In the genomic region with DNA sequence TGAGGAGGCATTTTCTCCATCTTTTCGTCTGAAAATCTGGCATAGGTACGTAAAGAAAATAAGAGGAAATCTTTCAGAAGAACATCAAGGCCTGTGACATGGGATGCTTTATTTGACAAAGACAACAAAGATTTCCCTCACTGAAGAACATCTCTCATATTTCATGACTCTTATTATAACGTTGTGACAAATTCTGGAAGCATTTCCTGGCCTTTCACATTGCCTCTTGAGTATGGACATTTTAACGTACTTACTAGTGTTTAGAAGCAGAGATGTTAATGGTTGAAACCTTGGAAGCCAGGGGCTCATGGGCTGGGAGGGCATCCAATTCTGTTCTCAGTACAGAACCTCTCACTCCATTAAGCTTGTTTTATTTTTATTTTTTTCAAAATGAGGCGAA, we compare ENCODE assay signal across 19 cellular contexts.
DNase-seq lines count a peak whose midpoint lies in the region; ATAC-seq and TF ChIP-seq lines count a peak whose summit lies in the region.
"Had no signal": no experiment of that assay in that cellular context is flagged by ENCODE, and none has a peak within 500 bp of the region (broad histone marks: within the 10 kb centered on the region; RNA-seq: fewer than 3 reads in every experiment).

No MANE protein-coding gene starts in this region.

- ATAC-seq in IMR-90 (ENCODE audit: low read depth) (no peak), GM21381 (IDR thresholded peaks at IDR 0.05; ENCODE audit: unreplicated experiment) (no peak), GM21786 (IDR thresholded peaks at IDR 0.05; ENCODE audit: unreplicated experiment) (no peak)
- ATAC-seq: A549, GM23338 had no signal

- no TSS peak for BruUV-seq in IMR-90 (replicated peaks; lab: Mats Ljungman, UMichigan)

- no peaks in the 10 kb centered on the region for H3K9me1 ChIP-seq in IMR-90 (ENCODE audit: insufficient read depth, low read length)

- no CpG with 5 or more reads among the region's 5 CpGs for WGBS in IMR-90 (ENCODE audit: extremely low coverage in 2 of 2, insufficient read length in 1 of 2), 2 experiments
- whole genome bisulfite sequencing in lower leg skin, 2 donors = 79 to 85% methylated on average over 5 of the region's 5 CpGs

- no peak overlapping the region for H2AFZ ChIP-seq in IMR-90 (replicated peaks; ENCODE audit: low read length, poor library complexity)
- H2AFZ ChIP-seq: GM23338 had no signal

- H2BK5ac ChIP-seq in IMR-90 (ENCODE audit: low read depth, low read length, poor library complexity, severe bottlenecking) = no peak overlapping the region

- no peak overlapping the region for H3K9ac ChIP-seq in IMR-90 (ENCODE audit: low read depth, low read length)
- H3K9ac ChIP-seq in adipocyte (ENCODE audit: low read length) = no peak overlapping the region
- H3K9ac ChIP-seq: BLaER1 treated with 17β-estradiol and CSF1 and Interleukin-3, amounts not matched to agents 10 nM and 100 nM had no signal

- peaks cover 4% of the 10 kb centered on the region for H3K4me1 ChIP-seq in IMR-90 (ENCODE audit: control insufficient read depth, insufficient read depth, low read length)
- peaks cover 8% of the 10 kb centered on the region for H3K4me1 ChIP-seq in adipocyte (ENCODE audit: control insufficient read depth, insufficient read depth, low read length)
- H3K4me1 ChIP-seq: A549 had no signal

- DNase-seq in EL (peak; percentile 22), IMR-90 (peak; percentile 54), adipocyte (ENCODE audit: low read depth) (peak; percentile 27), iris pigment epithelial cell (ENCODE audit: low read depth) (peak; percentile 60), lower leg skin (ENCODE audit: low spot score in 2 of 2) (no peak), dorsolateral prefrontal cortex (no peak)
- DNase-seq: CD8-positive, alpha-beta memory T cell; KG1; NCI-H1436 treated with DMSO at 0.1 percent for 48 hours; NCI-H2029; NCI-H446 treated with DMSO at 0.1 percent for 48 hours; NK-92 treated with Interleukin-12 subunit alpha and Interleukin-12 subunit beta, amount 100 ng/mL, for 24 hours; RPMI8226; SIG-M5 had no signal

- H3K27ac ChIP-seq in IMR-90 (ENCODE audit: insufficient read depth, low read length) (no peak overlapping the region), dorsolateral prefrontal cortex (no peak overlapping the region)
- H3K27ac ChIP-seq: A549; BLaER1 treated with 17β-estradiol and CSF1 and Interleukin-3, amounts not matched to agents 10 nM and 100 nM had no signal

- no peak overlapping the region for H2BK15ac ChIP-seq in IMR-90 (ENCODE audit: low read depth, low read length)

- H3K27me3 ChIP-seq in IMR-90 (ENCODE audit: control insufficient read depth, insufficient read depth, low read length) (no peaks in the 10 kb centered on the region), adipocyte (replicated peaks; ENCODE audit: control insufficient read depth, insufficient read depth, low read length) (no peaks in the 10 kb centered on the region), dorsolateral prefrontal cortex (no peaks in the 10 kb centered on the region)
- H3K27me3 ChIP-seq: BLaER1 treated with 17β-estradiol and CSF1 and Interleukin-3, amounts not matched to agents 10 nM and 100 nM had no signal

- 0 out of 4 replicates have a peak, but pooled peaks cover 0 to 2% of the 10 kb centered on the region in 2 experiments for H3K79me1 ChIP-seq in IMR-90 (ENCODE audit: low read depth in 1 of 2, low read length in 2 of 2)

- POLR2A ChIA-PET in IMR-90 (lab: Charles Lee; ENCODE audit: unreplicated experiment) = no interaction called here

- TF ChIP-seq CTCF in IMR-90 (conservative IDR thresholded peaks at IDR 0.05; ENCODE audit: low read depth, low read length) (no peak), lower leg skin (IDR thresholded peaks at IDR 0.05) (no peak), dorsolateral prefrontal cortex (IDR thresholded peaks at IDR 0.05 in 54 of 56, conservative IDR thresholded peaks at IDR 0.05 in 2 of 56; ENCODE audit: low read depth in 1 of 56, partially characterized antibody in 56 of 56) (no peak)

- no peak overlapping the region for H2AK5ac ChIP-seq in IMR-90 (ENCODE audit: low read depth, low read length)

- H3K4me2 ChIP-seq in IMR-90 (ENCODE audit: low read depth, low read length) = no peak overlapping the region
- H3K4me2 ChIP-seq: A549, GM23338 had no signal

- no peak overlapping the region for H3K23ac ChIP-seq in IMR-90 (ENCODE audit: low read depth, low read length)

- no peak overlapping the region for H2BK20ac ChIP-seq in IMR-90 (ENCODE audit: low read depth, low read length)

- no peak overlapping the region for H2BK120ac ChIP-seq in IMR-90 (ENCODE audit: low read depth, low read length)

- no peak overlapping the region for H4K91ac ChIP-seq in IMR-90 (ENCODE audit: insufficient read depth, low read depth, low read length)

- CTCF ChIA-PET in IMR-90 (lab: Yijun Ruan, JAX) = no interaction called here

- intact Hi-C loops in IMR-90 (cut with micrococcal nuclease) = no loop called here
- intact Hi-C loops in lower leg skin (cut with DNase I; ENCODE audit: low total_unique reads) = no loop called here
- intact Hi-C loops in dorsolateral prefrontal cortex (cut with DNase I) = no loop called here

- H3K4me3 ChIP-seq in IMR-90 (ENCODE audit: insufficient read depth, low read depth, low read length) (no peak overlapping the region), adipocyte (ENCODE audit: low read length) (no peak overlapping the region), lower leg skin (ENCODE audit: low read depth, poor library complexity, severe bottlenecking) (no peak overlapping the region), dorsolateral prefrontal cortex (no peak overlapping the region)
- H3K4me3 ChIP-seq: A549; BLaER1 treated with 17β-estradiol and CSF1 and Interleukin-3, amounts not matched to agents 10 nM and 100 nM; GM23338 had no signal

- H3K56ac ChIP-seq in IMR-90 (ENCODE audit: extremely low read depth, insufficient read depth, low read length) = no peak overlapping the region

- H3K14ac ChIP-seq in IMR-90 (replicated peaks; ENCODE audit: low read depth, low read length) = no peak overlapping the region

- H3K9me3 ChIP-seq in IMR-90 (ENCODE audit: control insufficient read depth, insufficient read depth, low read length) = no peaks in the 10 kb centered on the region
- no peaks in the 10 kb centered on the region for H3K9me3 ChIP-seq in adipocyte (ENCODE audit: control insufficient read depth, low read length)
- H3K9me3 ChIP-seq: A549; BLaER1 treated with 17β-estradiol and CSF1 and Interleukin-3, amounts not matched to agents 10 nM and 100 nM had no signal

- H3K18ac ChIP-seq in IMR-90 (ENCODE audit: low read depth, low read length) = no peak overlapping the region

- no peak overlapping the region for H3K4ac ChIP-seq in IMR-90 (ENCODE audit: low read depth, low read length)

- H4K8ac ChIP-seq in IMR-90 (ENCODE audit: low read depth in 2 of 2, low read length in 2 of 2) = no peak overlapping the region

- H3K36me3 ChIP-seq in IMR-90 (ENCODE audit: control insufficient read depth, insufficient read depth, low read length) (no peaks in the 10 kb centered on the region), adipocyte (ENCODE audit: control insufficient read depth, insufficient read depth, low read length, severe bottlenecking) (no peaks in the 10 kb centered on the region)
- H3K36me3 ChIP-seq: BLaER1 treated with 17β-estradiol and CSF1 and Interleukin-3, amounts not matched to agents 10 nM and 100 nM had no signal

- dilution Hi-C loops in IMR-90 (cut with HindIII; ENCODE audit: low sequenced_read_pairs, unreplicated experiment) = no loop called here

- TF ChIP-seq POLR2A in IMR-90 (IDR thresholded peaks at IDR 0.05; ENCODE audit: low read depth, low read length) (no peak), lower leg skin (IDR thresholded peaks at IDR 0.05) (no peak)

- no peak for TF ChIP-seq RAD21 in IMR-90 (IDR thresholded peaks at IDR 0.05; ENCODE audit: low read length)

- no peak overlapping the region for H4K5ac ChIP-seq in IMR-90 (ENCODE audit: low read depth, low read length)

- H4K20me1 ChIP-seq in IMR-90 (ENCODE audit: insufficient read depth, low read length) = no peaks in the 10 kb centered on the region
- H4K20me1 ChIP-seq: BLaER1 treated with 17β-estradiol and CSF1 and Interleukin-3, amounts not matched to agents 10 nM and 100 nM had no signal

- in situ Hi-C loops in IMR-90 (cut with MboI; ENCODE audit: low sequenced_read_pairs) = no loop called here

- H2AK9ac ChIP-seq in IMR-90 (replicated peaks; ENCODE audit: low read depth, low read length, poor library complexity) = no peak overlapping the region

TF ChIP-seq in IMR-90, 13 proteins besides CTCF, POLR2A, EP300 and RAD21:
- no peak for TF ChIP-seq RFX5 (IDR thresholded peaks at IDR 0.05; ENCODE audit: low read depth, low read length)
- TF ChIP-seq CEBPB (IDR thresholded peaks at IDR 0.05; ENCODE audit: low read depth, low read length) = no peak
- no peak for TF ChIP-seq CHD1 (IDR thresholded peaks at IDR 0.05; ENCODE audit: low read depth, low read length)
- TF ChIP-seq MAFK (IDR thresholded peaks at IDR 0.05; ENCODE audit: low read depth, low read length) = no peak
- no peak for TF ChIP-seq RCOR1 (IDR thresholded peaks at IDR 0.05; ENCODE audit: insufficient replicate concordance, low read length)
- no peak for TF ChIP-seq MXI1 (IDR thresholded peaks at IDR 0.05; ENCODE audit: borderline replicate concordance, low read depth, low read length)
- TF ChIP-seq MAZ (IDR thresholded peaks at IDR 0.05; ENCODE audit: borderline replicate concordance, low read depth, low read length) = no peak
- no peak for TF ChIP-seq FOS (IDR thresholded peaks at IDR 0.05; ENCODE audit: low read depth, low read length)
- no peak for TF ChIP-seq BHLHE40 (IDR thresholded peaks at IDR 0.05; ENCODE audit: low read depth, low read length)
- TF ChIP-seq, protein P1, sequence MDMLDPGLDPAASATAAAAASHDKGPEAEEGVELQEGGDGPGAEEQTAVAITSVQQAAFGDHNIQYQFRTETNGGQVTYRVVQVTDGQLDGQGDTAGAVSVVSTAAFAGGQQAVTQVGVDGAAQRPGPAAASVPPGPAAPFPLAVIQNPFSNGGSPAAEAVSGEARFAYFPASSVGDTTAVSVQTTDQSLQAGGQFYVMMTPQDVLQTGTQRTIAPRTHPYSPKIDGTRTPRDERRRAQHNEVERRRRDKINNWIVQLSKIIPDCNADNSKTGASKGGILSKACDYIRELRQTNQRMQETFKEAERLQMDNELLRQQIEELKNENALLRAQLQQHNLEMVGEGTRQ (IDR thresholded peaks at IDR 0.05; ENCODE audit: low read depth, low read length) = no peak
- TF ChIP-seq, protein P2, sequence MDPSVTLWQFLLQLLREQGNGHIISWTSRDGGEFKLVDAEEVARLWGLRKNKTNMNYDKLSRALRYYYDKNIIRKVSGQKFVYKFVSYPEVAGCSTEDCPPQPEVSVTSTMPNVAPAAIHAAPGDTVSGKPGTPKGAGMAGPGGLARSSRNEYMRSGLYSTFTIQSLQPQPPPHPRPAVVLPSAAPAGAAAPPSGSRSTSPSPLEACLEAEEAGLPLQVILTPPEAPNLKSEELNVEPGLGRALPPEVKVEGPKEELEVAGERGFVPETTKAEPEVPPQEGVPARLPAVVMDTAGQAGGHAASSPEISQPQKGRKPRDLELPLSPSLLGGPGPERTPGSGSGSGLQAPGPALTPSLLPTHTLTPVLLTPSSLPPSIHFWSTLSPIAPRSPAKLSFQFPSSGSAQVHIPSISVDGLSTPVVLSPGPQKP (IDR thresholded peaks at IDR 0.05; ENCODE audit: borderline replicate concordance, low read depth, low read length) = no peak
- TF ChIP-seq SMC3 (IDR thresholded peaks at IDR 0.05; ENCODE audit: low read depth, low read length) = no peak

Comparison
In these comparisons a context has a peak if more than half of its experiments do, and no peak if none do; other contexts are left out.
1. DNase-seq: peak in EL (single experiment), IMR-90 (single experiment), adipocyte (single experiment) and iris pigment epithelial cell (single experiment); none in lower leg skin (0 of 2) and dorsolateral prefrontal cortex (0 of 10).